In genomic region chr6:37569999-37570776, GRCh38 we compare ENCODE assay signal across 21 cellular contexts.
DNase-seq lines count a peak whose midpoint lies in the region; ATAC-seq and TF ChIP-seq lines count a peak whose summit lies in the region.
"Had no signal": no experiment of that assay in that cellular context is flagged by ENCODE, and none has a peak within 500 bp of the region (broad histone marks: within the 10 kb centered on the region; RNA-seq: fewer than 3 reads in every experiment).

No MANE protein-coding gene starts in this region.

- H3K27ac ChIP-seq in Panc1 (ENCODE audit: low read length): peak overlapping the region; percentile 18; the same call in 1 of the 2 replicates
- H3K27ac ChIP-seq: Peyer's patch, psoas muscle, testis had no signal

- ATAC-seq in Panc1 (no peak), HG03432 (IDR thresholded peaks at IDR 0.05; ENCODE audit: unreplicated experiment) (no peak)
- ATAC-seq: natural killer cell, psoas muscle had no signal

- peaks cover 14% of the 10 kb centered on the region for H3K27me3 Mint-ChIP-seq in glutamatergic neuron (ENCODE audit: unreplicated experiment)

- no peak overlapping the region for H3K4me3 ChIP-seq in Panc1 (ENCODE audit: low read depth in 2 of 2, low read length in 2 of 2)
- H3K4me3 ChIP-seq: Peyer's patch, psoas muscle, testis had no signal

- no peaks in the 10 kb centered on the region for H3K36me3 Mint-ChIP-seq in glutamatergic neuron (ENCODE audit: unreplicated experiment)
- H3K36me3 Mint-ChIP-seq: natural killer cell had no signal

- peaks cover 25% of the 10 kb centered on the region for H3K9me3 Mint-ChIP-seq in glutamatergic neuron (ENCODE audit: unreplicated experiment)
- H3K9me3 Mint-ChIP-seq: activated CD4-positive, alpha-beta T cell treated with anti-CD3 and anti-CD28 coated beads, Interleukin-2, amount 10 ng/mL, durations not matched to agents 24 days and 14 days; natural killer cell had no signal

- H3K9me3 ChIP-seq in Panc1 (ENCODE audit: control insufficient read depth, insufficient read depth, low read depth, low read length): no peaks in the 10 kb centered on the region
- H3K9me3 ChIP-seq: Peyer's patch, psoas muscle, testis had no signal

- CTCF ChIA-PET in Panc1 (lab: Charles Lee): no interaction called here

- in situ Hi-C loops in KBM-7 (cut with MboI; ENCODE audit: low pct_unique_long_range_greater_than_20kb, low sequenced_read_pairs) (no loop called here), Panc1 (cut with HindIII; ENCODE audit: low pct_unique_long_range_greater_than_20kb, low sequenced_read_pairs) (no loop called here)

- no peaks in the 10 kb centered on the region for H3K36me3 ChIP-seq in Panc1 (ENCODE audit: control insufficient read depth, insufficient read depth, low read length)
- H3K36me3 ChIP-seq: Peyer's patch had no signal

- H3K4me3 Mint-ChIP-seq in glutamatergic neuron (ENCODE audit: unreplicated experiment): peak overlapping the region; percentile 69
- H3K4me3 Mint-ChIP-seq: activated CD4-positive, alpha-beta T cell treated with anti-CD3 and anti-CD28 coated beads, Interleukin-2, amount 10 ng/mL, durations not matched to agents 24 days and 14 days; natural killer cell had no signal

- peaks cover 22% of the 10 kb centered on the region for H3K4me1 ChIP-seq in Panc1 (ENCODE audit: control insufficient read depth, insufficient read depth, low read length)
- H3K4me1 ChIP-seq: psoas muscle had no signal

- peak overlapping the region; percentile 81 for H3K27ac Mint-ChIP-seq in glutamatergic neuron (ENCODE audit: unreplicated experiment)
- H3K27ac Mint-ChIP-seq: activated CD4-positive, alpha-beta T cell treated with anti-CD3 and anti-CD28 coated beads, Interleukin-2, amount 10 ng/mL, durations not matched to agents 24 days and 14 days; natural killer cell had no signal

- BruUV-seq in Panc1 (replicated peaks; lab: Mats Ljungman, UMichigan): no TSS peak

- POLR2A ChIA-PET in Panc1 (lab: Charles Lee): no interaction called here

- intact Hi-C loops in Panc1 (cut with micrococcal nuclease; ENCODE audit: unreplicated experiment): loop anchor here (10.0 kb wide), 2 partner anchors 125 to 925 kb away; partner anchors contain the start of gene MDGA1

- H3K4me1 Mint-ChIP-seq in glutamatergic neuron (ENCODE audit: low read depth, unreplicated experiment): peaks cover 69% of the 10 kb centered on the region

- DNase-seq in D341Med (ENCODE audit: low spot score): peak; percentile 65
- DNase-seq in KBM-7: peak; percentile 44
- DNase-seq in Panc1 (ENCODE audit: low read depth, low spot score): no peak
- peak; percentile 56 for DNase-seq in glutamatergic neuron
- DNase-seq in amniotic stem cell (lab: John Stamatoyannopoulos, UW): no peak
- DNase-seq in AG20443 (ENCODE audit: low spot score): no peak
- DNase-seq in COLO668 (lab: John Stamatoyannopoulos, UW; ENCODE audit: unreplicated experiment): no peak
- DNase-seq: activated CD4-positive, alpha-beta T cell treated with anti-CD3 and anti-CD28 coated beads, Interleukin-2, amount 10 ng/mL, durations not matched to agents 24 days and 14 days; activated CD8-positive, alpha-beta memory T cell treated with anti-CD3 and anti-CD28 coated beads, Interleukin-2, amount 50 U/mL, for 4 hours; activated naive CD4-positive, alpha-beta T cell treated with Interleukin-2 at 50 U/mL for 16 hours; kidney glomerular epithelial cell; mesendoderm; natural killer cell; NCI-H1694 treated with DMSO at 0.1 percent for 48 hours; NCI-H510A treated with DMSO at 0.1 percent for 48 hours; Peyer's patch; psoas muscle; stimulated activated CD4-positive, alpha-beta T cell treated with anti-CD3 and anti-CD28 coated beads, Interleukin-4, amount 100 ng/mL, for 4 hours; T-helper 9 cell; testis had no signal

- TF ChIP-seq CTCF in Panc1 (IDR thresholded peaks at IDR 0.05) (no peak), glutamatergic neuron (IDR thresholded peaks at IDR 0.05; ENCODE audit: partially characterized antibody, unreplicated experiment) (no peak)

- no peaks in the 10 kb centered on the region for H3K27me3 ChIP-seq in Panc1 (ENCODE audit: control insufficient read depth, insufficient read depth, low read length)
- H3K27me3 ChIP-seq: testis had no signal

Comparison
In these comparisons a context has a peak if more than half of its experiments do, and no peak if none do; other contexts are left out.
1. DNase-seq: peak in D341Med (single experiment), KBM-7 (single experiment) and glutamatergic neuron (single experiment); none in Panc1 (single experiment), amniotic stem cell (single experiment), AG20443 (single experiment) and COLO668 (single experiment).